ENCODE assay signal across 14 cellular contexts in the genomic region with DNA sequence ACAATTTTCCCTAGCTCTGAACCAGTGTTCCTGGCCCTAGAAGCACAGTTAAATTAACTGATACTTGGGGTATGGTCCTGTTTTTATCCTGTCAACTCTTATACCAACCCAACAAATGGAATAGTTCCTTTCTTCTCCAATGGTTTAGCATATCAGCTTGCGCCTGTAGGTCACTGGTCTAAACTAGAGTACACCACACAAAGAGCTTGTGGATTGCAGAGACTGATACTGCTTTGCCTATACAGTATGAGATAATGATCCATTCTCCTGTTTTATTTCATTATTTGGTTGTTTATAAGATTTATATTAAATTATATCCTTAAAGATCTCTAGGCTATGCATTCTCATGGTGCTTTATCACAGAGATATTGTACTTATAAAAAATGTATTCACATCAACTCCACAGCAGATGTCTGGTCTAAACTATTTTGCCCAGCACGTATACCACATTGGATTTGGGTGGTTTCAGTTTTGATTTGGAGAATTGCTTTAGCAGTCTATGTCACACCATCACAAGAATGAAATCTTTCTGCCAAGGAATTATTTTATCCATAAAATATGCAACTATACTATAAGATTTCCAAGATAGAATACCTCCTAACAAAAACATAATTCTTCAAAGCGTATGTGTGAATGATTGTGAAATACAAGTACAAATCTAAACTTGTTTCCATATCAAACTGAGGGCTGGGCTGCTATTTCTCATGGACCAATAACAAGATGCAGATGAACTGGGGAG.
A peak's percentile ranks its signal among the peaks of the same experiment; 100 is the strongest.
DNase-seq lines count a peak whose midpoint lies in the region; ATAC-seq lines count a peak whose summit lies in the region.
"Had no signal": no experiment of that assay in that cellular context is flagged by ENCODE, and none has a peak within 500 bp of the region (broad histone marks: within the 10 kb centered on the region; RNA-seq: fewer than 3 reads in every experiment).

No MANE protein-coding gene starts in this region.

- WGBS in aorta, 2 donors, result 35 to 36% methylated on average over 3 of the region's 3 CpGs

- H3K9me3 Mint-ChIP-seq in activated T-cell treated with anti-CD3 and anti-CD28 coated beads, Interleukin-2, amount 50 U/mL, for 72 hours, result no peaks in the 10 kb centered on the region
- H3K9me3 Mint-ChIP-seq: neural progenitor cell had no signal

- H3K36me3 Mint-ChIP-seq in activated T-cell treated with anti-CD3 and anti-CD28 coated beads, Interleukin-2, amount 50 U/mL, for 72 hours (ENCODE audit: insufficient read depth in 2 of 2), result peaks cover 3 to 7% of the 10 kb centered on the region in 2 donors
- H3K36me3 Mint-ChIP-seq: neural progenitor cell had no signal

- intact Hi-C loops in Right ventricle myocardium superior (cut with DNase I), result no loop called here
- intact Hi-C loops in cardiac septum (cut with DNase I), result no loop called here
- intact Hi-C loops in aorta (cut with DNase I), result no loop called here

- DNase-seq in Right ventricle myocardium superior (no peak), cardiac septum (ENCODE audit: low spot score) (no peak), OCI-M1 (lab: John Stamatoyannopoulos, UW) (peak; percentile 77), fibroblast of the conjunctiva (ENCODE audit: low read depth) (peak; percentile 53), aorta (no peak), mesenteric fat pad (ENCODE audit: low spot score) (no peak)
- DNase-seq in activated T-cell treated with anti-CD3 and anti-CD28 coated beads, Interleukin-2, amount 50 U/mL, for 72 hours, result no peak
- DNase-seq in activated T-cell treated with anti-CD3 and anti-CD28 coated beads, Interleukin-2, amount 50 U/mL, for 48 hours, result no peak
- DNase-seq: DMS79; effector memory CD4-positive, alpha-beta T cell; NCI-H1930; NCI-H82 had no signal

- H3K27ac Mint-ChIP-seq in activated T-cell treated with anti-CD3 and anti-CD28 coated beads, Interleukin-2, amount 50 U/mL, for 72 hours, result no peak overlapping the region
- H3K27ac Mint-ChIP-seq: neural progenitor cell had no signal

- ATAC-seq in Right ventricle myocardium superior (ENCODE audit: poor library complexity) (peak; percentile 31), aorta (ENCODE audit: low FRiP score) (peak; percentile 33)
- ATAC-seq in activated T-cell treated with anti-CD3 and anti-CD28 coated beads, Interleukin-2, amount 50 U/mL, for 72 hours (replicated peaks in 1 of 2), result no peak
- ATAC-seq: left lobe of liver had no signal

- no peaks in the 10 kb centered on the region for H3K27me3 ChIP-seq in aorta (ENCODE audit: control insufficient read depth in 1 of 2, insufficient read depth in 2 of 2, low read length in 1 of 2)
- H3K27me3 ChIP-seq: neural progenitor cell had no signal

- H3K4me3 ChIP-seq in aorta (ENCODE audit: low read length in 2 of 2), result no peak overlapping the region
- H3K4me3 ChIP-seq: neural progenitor cell had no signal

- no peak overlapping the region for H3K27ac ChIP-seq in aorta (ENCODE audit: low read depth in 1 of 2, low read length in 2 of 2)
- H3K27ac ChIP-seq: neural progenitor cell had no signal

- no peak overlapping the region for H3K4me3 Mint-ChIP-seq in activated T-cell treated with anti-CD3 and anti-CD28 coated beads, Interleukin-2, amount 50 U/mL, for 72 hours
- H3K4me3 Mint-ChIP-seq: neural progenitor cell had no signal

- peaks cover 0 to 5% of the 10 kb centered on the region in 2 donors for H3K4me1 ChIP-seq in aorta (ENCODE audit: control insufficient read depth in 1 of 2, insufficient read depth in 2 of 2, low read length in 2 of 2)
- H3K4me1 ChIP-seq: neural progenitor cell had no signal

- peaks cover 6% of the 10 kb centered on the region for H3K4me1 Mint-ChIP-seq in activated T-cell treated with anti-CD3 and anti-CD28 coated beads, Interleukin-2, amount 50 U/mL, for 72 hours (ENCODE audit: low read depth)

- H3K36me3 ChIP-seq in aorta (ENCODE audit: control insufficient read depth in 1 of 2, insufficient read depth in 2 of 2, low read length in 1 of 2), result no peaks in the 10 kb centered on the region
- H3K36me3 ChIP-seq: neural progenitor cell had no signal

- no peaks in the 10 kb centered on the region for H3K9me3 ChIP-seq in aorta (ENCODE audit: control insufficient read depth, low read length)

- no peaks in the 10 kb centered on the region for H3K27me3 Mint-ChIP-seq in activated T-cell treated with anti-CD3 and anti-CD28 coated beads, Interleukin-2, amount 50 U/mL, for 72 hours (ENCODE audit: low read depth)

Comparison
In these comparisons a context has a peak if more than half of its experiments do, and no peak if none do; other contexts are left out.
1. ATAC-seq: peak in Right ventricle myocardium superior (single experiment) and aorta (single experiment); none in activated T-cell treated with anti-CD3 and anti-CD28 coated beads, Interleukin-2, amount 50 U/mL, for 72 hours (0 of 2).
2. DNase-seq: peak in OCI-M1 (single experiment) and fibroblast of the conjunctiva (single experiment); none in Right ventricle myocardium superior (single experiment), cardiac septum (single experiment), aorta (0 of 2), activated T-cell treated with anti-CD3 and anti-CD28 coated beads, Interleukin-2, amount 50 U/mL, for 72 hours (0 of 2), mesenteric fat pad (single experiment) and activated T-cell treated with anti-CD3 and anti-CD28 coated beads, Interleukin-2, amount 50 U/mL, for 48 hours (0 of 2).